19 cellular contexts compared by ENCODE assay signal in the genomic region with DNA sequence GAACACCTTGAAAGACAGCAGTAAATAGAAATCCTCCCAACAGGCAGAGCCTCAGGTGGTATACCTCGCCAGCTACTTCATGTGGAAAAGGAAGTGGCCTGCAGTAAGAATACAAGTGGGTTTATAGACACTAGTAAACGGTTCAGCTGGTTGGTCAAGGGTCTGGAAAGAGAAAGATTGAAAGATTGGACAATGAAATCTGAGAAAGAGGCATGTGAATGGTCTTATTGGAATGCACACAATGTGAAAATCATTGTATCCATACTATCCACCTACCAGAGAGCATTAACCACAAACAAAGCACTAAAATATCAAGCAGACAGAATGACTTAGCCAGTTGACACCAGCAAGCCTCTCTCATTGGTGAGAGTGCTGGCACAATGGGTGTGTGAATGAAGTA.
DNase-seq lines count a peak whose midpoint lies in the region; ATAC-seq lines count a peak whose summit lies in the region.
"Had no signal": no experiment of that assay in that cellular context is flagged by ENCODE, and none has a peak within 500 bp of the region (broad histone marks: within the 10 kb centered on the region; RNA-seq: fewer than 3 reads in every experiment).

No MANE protein-coding gene starts in this region.

- no peaks in the 10 kb centered on the region for H3K36me3 ChIP-seq in SJSA1
- H3K36me3 ChIP-seq: Peyer's patch had no signal

- no peaks in the 10 kb centered on the region for H3K9me3 ChIP-seq in SJSA1 (replicated peaks)
- H3K9me3 ChIP-seq: Peyer's patch had no signal

- intact Hi-C loops in left ventricle myocardium superior (cut with micrococcal nuclease): no loop called here

- H3K4me3 ChIP-seq in SJSA1: no peak overlapping the region
- H3K4me3 ChIP-seq: K562, Peyer's patch had no signal

- DNase-seq in DMS79 (lab: John Stamatoyannopoulos, UW) (peak; percentile 69), HT1080 (ENCODE audit: low read depth) (peak; percentile 61), SJSA1 (ENCODE audit: low read depth in 1 of 2, low spot score in 2 of 2) (peak in 1 of 2 experiments; percentile 54), iris pigment epithelial cell (ENCODE audit: low read depth) (peak; percentile 33), left ventricle myocardium superior (no peak), NOMO-1 treated with DMSO at 0.1 percent for 48 hours (lab: John Stamatoyannopoulos, UW; ENCODE audit: unreplicated experiment) (no peak)
- DNase-seq: CD8-positive, alpha-beta T cell; GF-D8; GOT3; HFFc6; NCI-H1436; NCI-H2029; NCI-H82; Peyer's patch; Right ventricle myocardium superior had no signal

- ATAC-seq in HG03460 (IDR thresholded peaks at IDR 0.05; ENCODE audit: unreplicated experiment) (no peak), GM21528 (IDR thresholded peaks at IDR 0.05; ENCODE audit: low FRiP score, unreplicated experiment) (no peak), left ventricle myocardium superior (no peak)
- ATAC-seq: CD8-positive, alpha-beta T cell; K562; SK-N-SH treated with all-trans-retinoic acid at 6 μM for 48 hours had no signal

- H3K27ac ChIP-seq in SJSA1: 0 out of 2 replicates have a peak overlapping the region, but pooled peaks have one; percentile 1
- H3K27ac ChIP-seq: Peyer's patch had no signal

- H3K4me1 ChIP-seq in SJSA1 (replicated peaks): peaks cover 20% of the 10 kb centered on the region

- no peaks in the 10 kb centered on the region for H3K27me3 ChIP-seq in SJSA1 (replicated peaks)
- H3K27me3 ChIP-seq: Peyer's patch had no signal

Comparison
In these comparisons a context has a peak if more than half of its experiments do, and no peak if none do; other contexts are left out.
1. DNase-seq: peak in DMS79 (single experiment), HT1080 (single experiment) and iris pigment epithelial cell (single experiment); none in left ventricle myocardium superior (single experiment) and NOMO-1 treated with DMSO at 0.1 percent for 48 hours (single experiment).